26 cellular contexts compared by ENCODE assay signal in the genomic region with DNA sequence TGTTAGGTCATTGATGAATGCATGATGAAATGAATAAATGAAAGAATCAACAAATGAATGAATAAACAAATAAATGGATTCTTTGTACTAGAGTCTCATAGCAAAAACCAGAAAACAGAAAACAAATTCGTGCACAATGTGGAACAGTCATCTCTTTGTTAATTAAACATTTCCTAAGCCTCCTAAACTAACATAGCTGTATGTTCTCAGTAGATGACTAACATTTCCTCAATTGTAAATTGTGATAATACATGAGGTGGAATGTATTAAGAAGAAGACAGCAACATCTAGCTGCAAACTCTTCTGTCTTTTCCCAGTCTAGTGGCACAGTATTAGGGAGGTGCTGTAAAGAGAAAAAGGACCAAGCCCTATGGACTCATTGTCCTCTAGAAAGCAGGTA.
DNase-seq lines count a peak whose midpoint lies in the region; ATAC-seq, FAIRE-seq and TF ChIP-seq lines count a peak whose summit lies in the region.
"Had no signal": no experiment of that assay in that cellular context is flagged by ENCODE, and none has a peak within 500 bp of the region (broad histone marks: within the 10 kb centered on the region; RNA-seq: fewer than 3 reads in every experiment).

No MANE protein-coding gene starts in this region.

- peak overlapping the region; percentile 30 for H4K5ac ChIP-seq in IMR-90 (ENCODE audit: low read depth, low read length)

- POLR2A ChIA-PET in A549 (lab: Yijun Ruan, JAX) (no interaction called here), IMR-90 (lab: Charles Lee; ENCODE audit: unreplicated experiment) (no interaction called here)

- H3K36me3 ChIP-seq in IMR-90 (ENCODE audit: control insufficient read depth, insufficient read depth, low read length): no peaks in the 10 kb centered on the region

- H3K4me3 ChIP-seq in A549: no peak overlapping the region
- no peak overlapping the region for H3K4me3 ChIP-seq in IMR-90 (ENCODE audit: insufficient read depth, low read depth, low read length)
- no peak overlapping the region for H3K4me3 ChIP-seq in cardiac fibroblast (replicated peaks in 1 of 2; ENCODE audit: low read depth in 2 of 2, low read length in 2 of 2)
- no peak overlapping the region for H3K4me3 ChIP-seq in lower leg skin (ENCODE audit: low read depth, poor library complexity, severe bottlenecking)
- H3K4me3 ChIP-seq: tibial nerve had no signal

- no peak for TF ChIP-seq RAD21 in A549 (conservative IDR thresholded peaks at IDR 0.05 in 1 of 2, IDR thresholded peaks at IDR 0.05 in 1 of 2)
- TF ChIP-seq RAD21 in IMR-90 (IDR thresholded peaks at IDR 0.05; ENCODE audit: low read length): no peak

- H3K4ac ChIP-seq in IMR-90 (ENCODE audit: low read depth, low read length): peak overlapping the region; percentile 63

- H3K14ac ChIP-seq in IMR-90 (replicated peaks; ENCODE audit: low read depth, low read length): peak overlapping the region; percentile 57; the same call in 1 of the 2 replicates

- BruUV-seq in IMR-90 (replicated peaks; lab: Mats Ljungman, UMichigan): no TSS peak

- peak; percentile 18 for FAIRE-seq in A549 (lab: Jason Lieb, UNC)
- FAIRE-seq: GM18507, HepG2, RCC 7860 had no signal

- WGBS in A549 (ENCODE audit: missing lambda C conversion rate): 3% methylated on average over 1 of the region's 1 CpG
- WGBS in IMR-90 (ENCODE audit: extremely low coverage in 2 of 2, insufficient read length in 1 of 2), 2 experiments: no CpG with 5 or more reads among the region's 1 CpG
- WGBS in lower leg skin, 2 donors: 59 to 68% methylated on average over 1 of the region's 1 CpG

- DNase-seq in A549 (ENCODE audit: low read depth in 1 of 2, low spot score in 1 of 2): no peak
- peak; percentile 49 for DNase-seq in IMR-90
- peak; percentile 29 to 40 for DNase-seq in cardiac fibroblast (ENCODE audit: low read depth in 2 of 2)
- DNase-seq in iris pigment epithelial cell (ENCODE audit: low read depth): peak; percentile 29
- no peak for DNase-seq in activated naive CD4-positive, alpha-beta T cell (lab: John Stamatoyannopoulos, UW)
- DNase-seq in lower leg skin (ENCODE audit: low spot score in 2 of 2): no peak
- DNase-seq: 8988T; activated CD4-positive, alpha-beta memory T cell treated with anti-CD3 and anti-CD28 coated beads for 36 hours; activated CD4-positive, alpha-beta T cell treated with anti-CD3 and anti-CD28 coated beads for 1 hour; activated naive CD4-positive, alpha-beta T cell treated with anti-CD3 and anti-CD28 coated beads for 36 hours; amygdala; DND-41; effector CD4-positive, alpha-beta T cell; Kasumi-1; left cardiac atrium; NCI-H2107; NCI-H748 treated with DMSO at 0.1 percent for 48 hours; nephron progenitor cell; SIG-M5 had no signal

- H3K4me1 ChIP-seq in A549 (peaks cover 12% of the 10 kb centered on the region), IMR-90 (ENCODE audit: control insufficient read depth, insufficient read depth, low read length) (peaks cover 5% of the 10 kb centered on the region)

- no peak for TF ChIP-seq EP300 in A549 (IDR thresholded peaks at IDR 0.05)

- TF ChIP-seq CTCF in A549 (IDR thresholded peaks at IDR 0.05) (no peak), IMR-90 (conservative IDR thresholded peaks at IDR 0.05; ENCODE audit: low read depth, low read length) (no peak), cardiac fibroblast (IDR thresholded peaks at IDR 0.05; ENCODE audit: low read depth, low read length) (no peak), lower leg skin (IDR thresholded peaks at IDR 0.05) (no peak)

- H3K23ac ChIP-seq in IMR-90 (ENCODE audit: low read depth, low read length): peak overlapping the region; percentile 55; the same call in 1 of the 2 replicates

- no peaks in the 10 kb centered on the region for H4K20me1 ChIP-seq in IMR-90 (ENCODE audit: insufficient read depth, low read length)

- CTCF ChIA-PET in A549 (lab: Yijun Ruan, JAX) (interaction anchor here (1.0 kb wide), 1 partner anchor 1075 kb away, joined by 5 read pairs; no protein-coding TSS in a partner anchor), IMR-90 (lab: Yijun Ruan, JAX) (no interaction called here)

- peak overlapping the region; percentile 89; the same call in 1 of the 2 replicates for H3K18ac ChIP-seq in IMR-90 (ENCODE audit: low read depth, low read length)

- H3K56ac ChIP-seq in IMR-90 (ENCODE audit: extremely low read depth, insufficient read depth, low read length): peak overlapping the region; percentile 24; the same call in 1 of the 2 replicates

- peak overlapping the region; percentile 10 to 17; a peak in 2 of 4 replicates for H4K8ac ChIP-seq in IMR-90 (ENCODE audit: low read depth in 2 of 2, low read length in 2 of 2)

- dilution Hi-C loops in IMR-90 (cut with HindIII; ENCODE audit: low sequenced_read_pairs, unreplicated experiment): no loop called here

- no peaks in the 10 kb centered on the region for H3K79me1 ChIP-seq in IMR-90 (ENCODE audit: low read depth in 1 of 2, low read length in 2 of 2)

- H2AFZ ChIP-seq in IMR-90 (replicated peaks; ENCODE audit: low read length, poor library complexity): no peak overlapping the region

- in situ Hi-C loops in IMR-90 (cut with MboI; ENCODE audit: low sequenced_read_pairs): loop anchor here (25.0 kb wide), 1 partner anchor 1985 kb away; no protein-coding TSS in a partner anchor

- intact Hi-C loops in IMR-90 (cut with micrococcal nuclease): loop anchor here (10.0 kb wide), 3 partner anchors 302 to 1172 kb away; no protein-coding TSS in a partner anchor
- intact Hi-C loops in lower leg skin (cut with DNase I; ENCODE audit: low total_unique reads): no loop called here

- peak overlapping the region; percentile 57 for H2BK20ac ChIP-seq in IMR-90 (ENCODE audit: low read depth, low read length)

- peaks cover 5% of the 10 kb centered on the region for H3K9me1 ChIP-seq in IMR-90 (ENCODE audit: insufficient read depth, low read length)

- no peaks in the 10 kb centered on the region for H3K27me3 ChIP-seq in IMR-90 (ENCODE audit: control insufficient read depth, insufficient read depth, low read length)
- H3K27me3 ChIP-seq: tibial nerve had no signal

- H3K27ac ChIP-seq in A549 (no peak overlapping the region), IMR-90 (ENCODE audit: insufficient read depth, low read length) (peak overlapping the region; percentile 72; the same call in 1 of the 2 replicates)
- H3K27ac ChIP-seq: tibial nerve had no signal

- H2BK5ac ChIP-seq in IMR-90 (ENCODE audit: low read depth, low read length, poor library complexity, severe bottlenecking): peak overlapping the region; percentile 65

- peak; percentile 26 to 43; a peak in 2 of 6 replicates for ATAC-seq in A549
- ATAC-seq in IMR-90 (ENCODE audit: low read depth): peak; percentile 85
- ATAC-seq in HG03571 (IDR thresholded peaks at IDR 0.05; ENCODE audit: unreplicated experiment): no peak
- no peak for ATAC-seq in HG02623 (IDR thresholded peaks at IDR 0.05; ENCODE audit: unreplicated experiment)
- ATAC-seq: HepG2; left cardiac atrium; stimulated activated effector memory CD8-positive, alpha-beta T cell treated with anti-CD3 and anti-CD28 coated beads, Interleukin-12 subunit alpha, Interleukin-12 subunit beta, amount 100 ng/mL, for 72 hours had no signal

- H4K91ac ChIP-seq in IMR-90 (ENCODE audit: insufficient read depth, low read depth, low read length): peak overlapping the region; percentile 86

- 0 out of 3 replicates have a peak overlapping the region, but pooled peaks have one; percentile 1 for H3K4me2 ChIP-seq in A549
- peak overlapping the region; percentile 69 for H3K4me2 ChIP-seq in IMR-90 (ENCODE audit: low read depth, low read length)

- peak overlapping the region; percentile 58; the same call in 1 of the 2 replicates for H3K9ac ChIP-seq in IMR-90 (ENCODE audit: low read depth, low read length)

- H2BK15ac ChIP-seq in IMR-90 (ENCODE audit: low read depth, low read length): peak overlapping the region; percentile 47; the same call in 1 of the 3 replicates

- no peak overlapping the region for H2AK5ac ChIP-seq in IMR-90 (ENCODE audit: low read depth, low read length)

- no peak for TF ChIP-seq POLR2A in A549 (IDR thresholded peaks at IDR 0.05; ENCODE audit: low read length)
- TF ChIP-seq POLR2A in IMR-90 (IDR thresholded peaks at IDR 0.05; ENCODE audit: low read depth, low read length): no peak
- no peak for TF ChIP-seq POLR2A in lower leg skin (IDR thresholded peaks at IDR 0.05)

- peaks cover 19% of the 10 kb centered on the region for H3K9me3 ChIP-seq in A549
- no peaks in the 10 kb centered on the region for H3K9me3 ChIP-seq in IMR-90 (ENCODE audit: control insufficient read depth, insufficient read depth, low read length)
- H3K9me3 ChIP-seq: tibial nerve had no signal

- H2BK120ac ChIP-seq in IMR-90 (ENCODE audit: low read depth, low read length): peak overlapping the region; percentile 75

- H2AK9ac ChIP-seq in IMR-90 (replicated peaks; ENCODE audit: low read depth, low read length, poor library complexity): no peak overlapping the region

TF ChIP-seq in A549, 52 proteins besides CTCF, POLR2A, EP300 and RAD21 (continues in another document):
- TF ChIP-seq JUN (IDR thresholded peaks at IDR 0.05) (no peak), NFE2L2 (conservative IDR thresholded peaks at IDR 0.05; ENCODE audit: low read length) (no peak)
- TF ChIP-seq, protein P1, sequence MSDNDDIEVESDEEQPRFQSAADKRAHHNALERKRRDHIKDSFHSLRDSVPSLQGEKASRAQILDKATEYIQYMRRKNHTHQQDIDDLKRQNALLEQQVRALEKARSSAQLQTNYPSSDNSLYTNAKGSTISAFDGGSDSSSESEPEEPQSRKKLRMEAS (IDR thresholded peaks at IDR 0.05): 0 out of 2 replicates have a peak, but pooled peaks have one; percentile 26

TF ChIP-seq in IMR-90, 13 proteins besides CTCF, POLR2A, EP300 and RAD21 (continues in another document):
- TF ChIP-seq MXI1 (IDR thresholded peaks at IDR 0.05; ENCODE audit: borderline replicate concordance, low read depth, low read length) (no peak), RFX5 (IDR thresholded peaks at IDR 0.05; ENCODE audit: low read depth, low read length) (no peak), FOS (IDR thresholded peaks at IDR 0.05; ENCODE audit: low read depth, low read length) (no peak), CEBPB (IDR thresholded peaks at IDR 0.05; ENCODE audit: low read depth, low read length) (no peak), BHLHE40 (IDR thresholded peaks at IDR 0.05; ENCODE audit: low read depth, low read length) (no peak), MAFK (IDR thresholded peaks at IDR 0.05; ENCODE audit: low read depth, low read length) (no peak), NFE2L2 (IDR thresholded peaks at IDR 0.05; ENCODE audit: low read depth, low read length) (no peak), CHD1 (IDR thresholded peaks at IDR 0.05; ENCODE audit: low read depth, low read length) (no peak)
- TF ChIP-seq, protein P2, sequence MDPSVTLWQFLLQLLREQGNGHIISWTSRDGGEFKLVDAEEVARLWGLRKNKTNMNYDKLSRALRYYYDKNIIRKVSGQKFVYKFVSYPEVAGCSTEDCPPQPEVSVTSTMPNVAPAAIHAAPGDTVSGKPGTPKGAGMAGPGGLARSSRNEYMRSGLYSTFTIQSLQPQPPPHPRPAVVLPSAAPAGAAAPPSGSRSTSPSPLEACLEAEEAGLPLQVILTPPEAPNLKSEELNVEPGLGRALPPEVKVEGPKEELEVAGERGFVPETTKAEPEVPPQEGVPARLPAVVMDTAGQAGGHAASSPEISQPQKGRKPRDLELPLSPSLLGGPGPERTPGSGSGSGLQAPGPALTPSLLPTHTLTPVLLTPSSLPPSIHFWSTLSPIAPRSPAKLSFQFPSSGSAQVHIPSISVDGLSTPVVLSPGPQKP (IDR thresholded peaks at IDR 0.05; ENCODE audit: borderline replicate concordance, low read depth, low read length): no peak

Comparison
In these comparisons a context has a peak if more than half of its experiments do, and no peak if none do; other contexts are left out.
1. ATAC-seq: peak in A549 (2 of 2) and IMR-90 (single experiment); none in HG03571 (single experiment) and HG02623 (single experiment).
2. DNase-seq: peak in IMR-90 (single experiment), cardiac fibroblast (2 of 2) and iris pigment epithelial cell (single experiment); none in A549 (0 of 2), activated naive CD4-positive, alpha-beta T cell (0 of 4) and lower leg skin (0 of 2).